In genomic region chr9:75148551-75148950, GRCh38 we compare ENCODE assay signal across 9 cellular contexts.
DNase-seq lines count a peak whose midpoint lies in the region; ATAC-seq, FAIRE-seq and TF ChIP-seq lines count a peak whose summit lies in the region.
"Had no signal": no experiment of that assay in that cellular context is flagged by ENCODE, and none has a peak within 500 bp of the region (broad histone marks: within the 10 kb centered on the region; RNA-seq: fewer than 3 reads in every experiment).

No MANE protein-coding gene starts in this region.

- CTCF ChIA-PET in K562 (lab: Yijun Ruan, JAX; ENCODE audit: low intra/inter-chr PET ratio) = no interaction called here

- TF ChIP-seq RAD21 in K562 (CRISPR knock-in tag; conservative IDR thresholded peaks at IDR 0.05 in 1 of 2, IDR thresholded peaks at IDR 0.05 in 1 of 2) = no peak

- in situ Hi-C loops in K562 (cut with MboI) = no loop called here

- TF ChIP-seq CTCF in K562 (IDR thresholded peaks at IDR 0.05 in 2 of 3, conservative IDR thresholded peaks at IDR 0.05 in 1 of 3; ENCODE audit: insufficient read depth in 2 of 3, low read depth in 1 of 3, low read length in 3 of 3) = no peak
- TF ChIP-seq CTCF in esophagus muscularis mucosa (IDR thresholded peaks at IDR 0.05) = no peak

- H3K79me2 ChIP-seq in K562 (ENCODE audit: control insufficient read depth, insufficient read depth, low read length) = no peaks in the 10 kb centered on the region

- no peak for TF ChIP-seq POLR2A in K562 (conservative IDR thresholded peaks at IDR 0.05)
- TF ChIP-seq POLR2A in esophagus muscularis mucosa (IDR thresholded peaks at IDR 0.05; ENCODE audit: low read depth) = no peak

- H3K27me3 ChIP-seq in BLaER1 treated with 17β-estradiol and CSF1 and Interleukin-3, amounts not matched to agents 10 nM and 100 nM = no peaks in the 10 kb centered on the region
- H3K27me3 ChIP-seq in K562 (ENCODE audit: control insufficient read depth in 2 of 2, insufficient read depth in 2 of 2, low read length in 2 of 2) (no peaks in the 10 kb centered on the region), muscle layer of duodenum (ENCODE audit: low read depth, low read length) (no peaks in the 10 kb centered on the region), esophagus muscularis mucosa (no peaks in the 10 kb centered on the region)

- peaks cover 50 to 81% (median 63%) of the 10 kb centered on the region in 10 experiments for H3K4me1 ChIP-seq in BLaER1 treated with 17β-estradiol and CSF1 and Interleukin-3, amounts not matched to agents 10 nM and 100 nM
- no peaks in the 10 kb centered on the region; a peak in 1 of 5 replicates for H3K4me1 ChIP-seq in K562 (replicated peaks in 1 of 2; ENCODE audit: control insufficient read depth in 2 of 2, insufficient read depth in 2 of 2, low read length in 2 of 2)
- no peaks in the 10 kb centered on the region for H3K4me1 ChIP-seq in muscle layer of duodenum (ENCODE audit: control insufficient read depth in 1 of 2, insufficient read depth in 2 of 2, low read length in 2 of 2)
- no peaks in the 10 kb centered on the region for H3K4me1 ChIP-seq in esophagus muscularis mucosa

- intact Hi-C loops in K562 (cut with micrococcal nuclease) (no loop called here), esophagus muscularis mucosa (cut with DNase I) (no loop called here)

- H3K9me3 ChIP-seq in BLaER1 treated with 17β-estradiol and CSF1 and Interleukin-3, amounts not matched to agents 10 nM and 100 nM (replicated peaks in 1 of 11) = peaks cover 13 to 42% (median 32%) of the 10 kb centered on the region in 11 experiments
- H3K9me3 ChIP-seq in K562 (replicated peaks; ENCODE audit: control insufficient read depth, insufficient read depth, low read depth, low read length) = no peaks in the 10 kb centered on the region
- peaks cover 5 to 8% of the 10 kb centered on the region in 2 donors for H3K9me3 ChIP-seq in muscle layer of duodenum (ENCODE audit: control insufficient read depth in 1 of 2, low read length in 2 of 2)
- peaks cover 0 to 10% (median 0%) of the 10 kb centered on the region in 4 donors for H3K9me3 ChIP-seq in esophagus muscularis mucosa

- POLR2A ChIA-PET in K562 (lab: Yijun Ruan, JAX) = no interaction called here

- 90% methylated on average over 1 of the region's 1 CpG for WGBS in K562 (ENCODE audit: insufficient coverage, low coverage, missing lambda C conversion rate)
- 88% methylated on average over 1 of the region's 1 CpG for WGBS in esophagus muscularis mucosa

- peak overlapping the region in 1 of 10 experiments; percentile 5; a peak in 2 of 20 replicates for H3K4me3 ChIP-seq in BLaER1 treated with 17β-estradiol and CSF1 and Interleukin-3, amounts not matched to agents 10 nM and 100 nM
- H3K4me3 ChIP-seq in Jurkat, Clone E6-1 (ENCODE audit: low read length) = no peak overlapping the region
- H3K4me3 ChIP-seq in K562 (no peak overlapping the region), muscle layer of duodenum (ENCODE audit: low read depth in 1 of 2, low read length in 2 of 2) (no peak overlapping the region), esophagus muscularis mucosa (no peak overlapping the region)

- peak; percentile 51 for DNase-seq in Jurkat, Clone E6-1 (ENCODE audit: low read depth, low spot score)
- DNase-seq in K562 (ENCODE audit: extremely low read depth in 1 of 4, low spot score in 3 of 4) = no peak
- no peak for DNase-seq in esophagus muscularis mucosa (ENCODE audit: extremely low spot score)
- DNase-seq in NCI-H526 treated with DMSO at 0.1 percent for 48 hours (lab: John Stamatoyannopoulos, UW) = no peak
- DNase-seq: hypothalamus had no signal

- no peak overlapping the region for H2AFZ ChIP-seq in K562 (ENCODE audit: low read depth, low read length)

- peak overlapping the region; percentile 45 to 92 (median 79) for H3K4me2 ChIP-seq in BLaER1 treated with 17β-estradiol and CSF1 and Interleukin-3, amounts not matched to agents 10 nM and 100 nM
- H3K4me2 ChIP-seq in K562 (ENCODE audit: insufficient read depth, low read length) = no peak overlapping the region

- ATAC-seq in K562 (no peak), HG02870 (IDR thresholded peaks at IDR 0.05; ENCODE audit: unreplicated experiment) (no peak), HG03460 (IDR thresholded peaks at IDR 0.05; ENCODE audit: unreplicated experiment) (no peak)

- no peak for FAIRE-seq in K562 (lab: Jason Lieb, UNC)

- peaks cover 0 to 33% (median 0%) of the 10 kb centered on the region in 11 experiments; a peak in 3 of 22 replicates for H4K20me1 ChIP-seq in BLaER1 treated with 17β-estradiol and CSF1 and Interleukin-3, amounts not matched to agents 10 nM and 100 nM
- H4K20me1 ChIP-seq in K562 (replicated peaks; ENCODE audit: control insufficient read depth, insufficient read depth, low read length) = no peaks in the 10 kb centered on the region

- H3K36me3 ChIP-seq in BLaER1 treated with 17β-estradiol and CSF1 and Interleukin-3, amounts not matched to agents 10 nM and 100 nM = peaks cover 39 to 72% (median 64%) of the 10 kb centered on the region in 11 experiments
- H3K36me3 ChIP-seq in K562 (ENCODE audit: control insufficient read depth, insufficient read depth, low read length) (no peaks in the 10 kb centered on the region), muscle layer of duodenum (ENCODE audit: control insufficient read depth in 1 of 2, insufficient read depth in 2 of 2, low read length in 2 of 2) (peaks cover 22 to 29% of the 10 kb centered on the region in 2 donors), esophagus muscularis mucosa (peaks cover 17 to 54% (median 35%) of the 10 kb centered on the region in 4 donors)

- H3K27ac ChIP-seq in BLaER1 treated with 17β-estradiol and CSF1 and Interleukin-3, amounts not matched to agents 10 nM and 100 nM = peak overlapping the region; percentile 67 to 94 (median 81); a peak in 21 of 22 replicates
- H3K27ac ChIP-seq in K562 (ENCODE audit: extremely low read depth, low read depth, low read length) = no peak overlapping the region
- H3K27ac ChIP-seq in muscle layer of duodenum (ENCODE audit: low read length) = peak overlapping the region; percentile 25
- H3K27ac ChIP-seq in esophagus muscularis mucosa (replicated peaks in 1 of 4) = no peak overlapping the region

- H3K9me1 ChIP-seq in K562 (ENCODE audit: control insufficient read depth, insufficient read depth, low read length) = no peaks in the 10 kb centered on the region

- peak overlapping the region; percentile 47 to 74 (median 64); a peak in 20 of 22 replicates for H3K9ac ChIP-seq in BLaER1 treated with 17β-estradiol and CSF1 and Interleukin-3, amounts not matched to agents 10 nM and 100 nM
- no peak overlapping the region for H3K9ac ChIP-seq in K562 (ENCODE audit: insufficient read depth in 1 of 2, low read depth in 2 of 2, low read length in 2 of 2)

- no TSS peak for BruUV-seq in K562 (replicated peaks; lab: Mats Ljungman, UMichigan)

- TF ChIP-seq EP300 in K562 (IDR thresholded peaks at IDR 0.05; ENCODE audit: low read length) (no peak), esophagus muscularis mucosa (IDR thresholded peaks at IDR 0.05) (no peak)

TF ChIP-seq in K562, 482 proteins besides CTCF, POLR2A, EP300 and RAD21:
- TF ChIP-seq KDM1A (IDR thresholded peaks at IDR 0.05) (peak; percentile 85 to 86), TEAD4 (IDR thresholded peaks at IDR 0.05; ENCODE audit: low read length) (peak; percentile 17; the same call in 1 of the 2 replicates), TEAD4 (CRISPR knock-in tag; IDR thresholded peaks at IDR 0.05; ENCODE audit: borderline replicate concordance) (no peak), HDAC1 (IDR thresholded peaks at IDR 0.05) (peak in 1 of 2 experiments; percentile 66; a peak in 2 of 4 replicates), FOXM1 (IDR thresholded peaks at IDR 0.05; ENCODE audit: low read depth) (no peak), FOXM1 (CRISPR knock-in tag; IDR thresholded peaks at IDR 0.05; ENCODE audit: low read depth) (no peak), RCOR1 (IDR thresholded peaks at IDR 0.05; ENCODE audit: borderline replicate concordance in 1 of 2, low read depth in 2 of 2, low read length in 2 of 2) (peak in 1 of 2 experiments; percentile 86; a peak in 3 of 4 replicates), ARID4B (CRISPR knock-in tag; IDR thresholded peaks at IDR 0.05) (no peak), HDAC2 (IDR thresholded peaks at IDR 0.05) (peak; percentile 81), CBX3 (IDR thresholded peaks at IDR 0.05; ENCODE audit: borderline replicate concordance in 1 of 2, low read length in 2 of 2) (no peak), ZNF551 (CRISPR knock-in tag; IDR thresholded peaks at IDR 0.05) (no peak), TAF9B (IDR thresholded peaks at IDR 0.05; ENCODE audit: partially characterized antibody) (no peak), NFRKB (IDR thresholded peaks at IDR 0.05; ENCODE audit: low read depth) (no peak)
TF ChIP-seq in K562: peak in this region for 5.

Comparison
In these comparisons a context has a peak if more than half of its experiments do, and no peak if none do; other contexts are left out.
1. H3K27ac ChIP-seq: peak in BLaER1 treated with 17β-estradiol and CSF1 and Interleukin-3, amounts not matched to agents 10 nM and 100 nM (11 of 11) and muscle layer of duodenum (single experiment); none in K562 (single experiment) and esophagus muscularis mucosa (0 of 4).
2. H3K9ac ChIP-seq: peak in BLaER1 treated with 17β-estradiol and CSF1 and Interleukin-3, amounts not matched to agents 10 nM and 100 nM (11 of 11); none in K562 (0 of 2).